ENCODE assay signal across 1 cellular context in genomic region chr10:30437039-30437781, GRCh38.
A peak's percentile ranks its signal among the peaks of the same experiment; 100 is the strongest.
TF ChIP-seq lines count a peak whose summit lies in the region.

No MANE protein-coding gene starts in this region.

TF ChIP-seq in K562, 482 proteins besides CTCF, POLR2A, EP300 and RAD21 (continued from another document and continues in another):
- TF ChIP-seq ZNF311 (CRISPR knock-in tag; IDR thresholded peaks at IDR 0.05) (no peak), RB1 (IDR thresholded peaks at IDR 0.05; ENCODE audit: low read depth) (0 out of 2 replicates have a peak, but pooled peaks have one; percentile 8), MTA3 (IDR thresholded peaks at IDR 0.05; ENCODE audit: borderline replicate concordance) (peak; percentile 86), ZNF324 (CRISPR knock-in tag; IDR thresholded peaks at IDR 0.05) (no peak), ZNF3 (CRISPR knock-in tag; IDR thresholded peaks at IDR 0.05) (no peak), ELK3 (CRISPR knock-in tag; IDR thresholded peaks at IDR 0.05) (no peak), CHD2 (IDR thresholded peaks at IDR 0.05; ENCODE audit: low read depth, low read length) (no peak), MIER1 (IDR thresholded peaks at IDR 0.05; ENCODE audit: low read depth) (no peak), ZC3H8 (IDR thresholded peaks at IDR 0.05) (no peak), RBBP5 (IDR thresholded peaks at IDR 0.05; ENCODE audit: borderline replicate concordance, insufficient read depth, low read length, poor library complexity, severe bottlenecking) (no peak), PHB2 (IDR thresholded peaks at IDR 0.05; ENCODE audit: low read depth) (peak; percentile 68; the same call in 1 of the 2 replicates), ZFP30 (CRISPR knock-in tag; IDR thresholded peaks at IDR 0.05; ENCODE audit: borderline replicate concordance) (no peak), ARID4B (CRISPR knock-in tag; IDR thresholded peaks at IDR 0.05) (no peak), ZC3H4 (CRISPR knock-in tag; IDR thresholded peaks at IDR 0.05; ENCODE audit: borderline replicate concordance) (no peak), FOXJ2 (tag; IDR thresholded peaks at IDR 0.05) (no peak), ZNF696 (CRISPR knock-in tag; conservative IDR thresholded peaks at IDR 0.05) (no peak), TAF9B (IDR thresholded peaks at IDR 0.05; ENCODE audit: partially characterized antibody) (peak; percentile 85), ARID3A (IDR thresholded peaks at IDR 0.05; ENCODE audit: borderline replicate concordance, low read depth, low read length) (no peak), ZNF79 (CRISPR knock-in tag; IDR thresholded peaks at IDR 0.05; ENCODE audit: low read depth) (no peak), ERF (CRISPR knock-in tag; IDR thresholded peaks at IDR 0.05) (no peak), MTA2 (IDR thresholded peaks at IDR 0.05; ENCODE audit: low read depth) (peak; percentile 92), HLTF (IDR thresholded peaks at IDR 0.05) (no peak), MYBL2 (IDR thresholded peaks at IDR 0.05; ENCODE audit: low read depth) (peak; percentile 44; the same call in 1 of the 2 replicates), MYBL2 (CRISPR knock-in tag; IDR thresholded peaks at IDR 0.05; ENCODE audit: borderline replicate concordance) (no peak), ZNF184 (CRISPR knock-in tag; IDR thresholded peaks at IDR 0.05) (no peak), FOS (IDR thresholded peaks at IDR 0.05; ENCODE audit: extremely low read depth, insufficient read length) (peak; percentile 35), CREB3 (tag; conservative IDR thresholded peaks at IDR 0.05; ENCODE audit: low read depth) (0 out of 2 replicates have a peak, but pooled peaks have one; percentile 69), ZNF274 (IDR thresholded peaks at IDR 0.05; ENCODE audit: borderline replicate concordance, low read depth, low read length) (no peak), E2F5 (CRISPR knock-in tag; IDR thresholded peaks at IDR 0.05) (no peak), HNRNPK (IDR thresholded peaks at IDR 0.05; ENCODE audit: low read depth, low read length, poor library complexity, severe bottlenecking) (no peak), KLF16 (IDR thresholded peaks at IDR 0.05) (peak; percentile 91), KLF13 (tag; IDR thresholded peaks at IDR 0.05; ENCODE audit: borderline replicate concordance, low read depth) (no peak), IRF9 (tag; IDR thresholded peaks at IDR 0.05) (no peak), ZBTB5 (IDR thresholded peaks at IDR 0.05) (no peak), HDAC8 (tag; IDR thresholded peaks at IDR 0.05) (no peak), HMG20B (CRISPR knock-in tag; IDR thresholded peaks at IDR 0.05) (no peak), PHB (CRISPR knock-in tag; IDR thresholded peaks at IDR 0.05) (no peak), ELF2 (CRISPR knock-in tag; IDR thresholded peaks at IDR 0.05) (no peak), RBM34 (IDR thresholded peaks at IDR 0.05; ENCODE audit: borderline replicate concordance, insufficient read depth, low read length) (no peak), ZBTB2 (IDR thresholded peaks at IDR 0.05) (peak; percentile 93), GTF2A2 (tag; IDR thresholded peaks at IDR 0.05) (no peak), MYC (IDR thresholded peaks at IDR 0.05; ENCODE audit: low read depth, low read length) (peak; percentile 52; the same call in 1 of the 2 replicates), MYC (CRISPR knock-in tag; IDR thresholded peaks at IDR 0.05; ENCODE audit: borderline replicate concordance, low read depth) (no peak), ZFX (CRISPR knock-in tag; IDR thresholded peaks at IDR 0.05) (no peak), SP1 (CRISPR knock-in tag; IDR thresholded peaks at IDR 0.05) (peak; percentile 71; the same call in 1 of the 2 replicates), ZNF239 (CRISPR knock-in tag; IDR thresholded peaks at IDR 0.05) (no peak), RFX5 (IDR thresholded peaks at IDR 0.05; ENCODE audit: low read depth, low read length) (no peak), RBM22 (IDR thresholded peaks at IDR 0.05; ENCODE audit: low read depth, low read length, poor library complexity, severe bottlenecking) (no peak), ZNF124 (CRISPR knock-in tag; IDR thresholded peaks at IDR 0.05) (no peak), STAT6 (CRISPR knock-in tag; IDR thresholded peaks at IDR 0.05) (no peak), NR1H2 (CRISPR knock-in tag; IDR thresholded peaks at IDR 0.05) (no peak), HNRNPL (IDR thresholded peaks at IDR 0.05; ENCODE audit: low read depth, low read length) (no peak), ARHGAP35 (IDR thresholded peaks at IDR 0.05; ENCODE audit: partially characterized antibody) (no peak)
